In the genomic region with DNA sequence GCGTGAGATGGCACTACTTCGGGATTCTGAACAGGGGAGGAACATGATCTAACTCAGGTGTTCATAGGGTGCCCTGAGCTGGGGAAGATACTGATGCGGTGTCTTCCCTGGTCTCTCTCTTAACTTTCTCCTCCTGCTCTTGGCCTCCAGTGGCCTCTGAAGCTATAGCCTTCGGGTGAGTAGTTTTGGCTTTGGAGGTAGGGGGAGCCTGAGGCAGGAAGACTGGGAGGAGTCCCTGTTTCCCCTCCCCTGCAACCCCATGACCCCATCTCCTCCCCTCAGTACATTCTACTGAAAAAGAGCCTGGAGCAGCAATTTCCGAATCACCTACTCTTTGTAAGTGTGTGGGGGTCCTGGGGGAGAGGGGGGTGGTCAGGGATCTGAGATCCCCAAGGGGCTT, we compare ENCODE assay signal across 1 cellular context.
TF ChIP-seq lines count a peak whose summit lies in the region.

No MANE protein-coding gene starts in this region.

TF ChIP-seq in K562, 482 proteins besides CTCF, POLR2A, EP300 and RAD21:
- TF ChIP-seq, protein P1, sequence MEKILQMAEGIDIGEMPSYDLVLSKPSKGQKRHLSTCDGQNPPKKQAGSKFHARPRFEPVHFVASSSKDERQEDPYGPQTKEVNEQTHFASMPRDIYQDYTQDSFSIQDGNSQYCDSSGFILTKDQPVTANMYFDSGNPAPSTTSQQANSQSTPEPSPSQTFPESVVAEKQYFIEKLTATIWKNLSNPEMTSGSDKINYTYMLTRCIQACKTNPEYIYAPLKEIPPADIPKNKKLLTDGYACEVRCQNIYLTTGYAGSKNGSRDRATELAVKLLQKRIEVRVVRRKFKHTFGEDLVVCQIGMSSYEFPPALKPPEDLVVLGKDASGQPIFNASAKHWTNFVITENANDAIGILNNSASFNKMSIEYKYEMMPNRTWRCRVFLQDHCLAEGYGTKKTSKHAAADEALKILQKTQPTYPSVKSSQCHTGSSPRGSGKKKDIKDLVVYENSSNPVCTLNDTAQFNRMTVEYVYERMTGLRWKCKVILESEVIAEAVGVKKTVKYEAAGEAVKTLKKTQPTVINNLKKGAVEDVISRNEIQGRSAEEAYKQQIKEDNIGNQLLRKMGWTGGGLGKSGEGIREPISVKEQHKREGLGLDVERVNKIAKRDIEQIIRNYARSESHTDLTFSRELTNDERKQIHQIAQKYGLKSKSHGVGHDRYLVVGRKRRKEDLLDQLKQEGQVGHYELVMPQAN (IDR thresholded peaks at IDR 0.05; ENCODE audit: borderline replicate concordance): no peak
- TF ChIP-seq NR2C2 (CRISPR knock-in tag; IDR thresholded peaks at IDR 0.05) (no peak), NR2C2 (tag; IDR thresholded peaks at IDR 0.05) (peak; percentile 34; the same call in 1 of the 2 replicates)
